1 cellular context compared by ENCODE assay signal in genomic region chr15:72474912-72475601, GRCh38.
TF ChIP-seq lines count a peak whose summit lies in the region.

No MANE protein-coding gene starts in this region.

TF ChIP-seq in GM23338, 12 proteins besides CTCF, POLR2A, EP300 and RAD21 (continued from another document):
- TF ChIP-seq REST (IDR thresholded peaks at IDR 0.05; ENCODE audit: unreplicated experiment) (no peak), ETS1 (IDR thresholded peaks at IDR 0.05) (no peak), ZNF114 (CRISPR knock-in tag; IDR thresholded peaks at IDR 0.05) (no peak), POLR2AphosphoS5 (IDR thresholded peaks at IDR 0.05; ENCODE audit: low read depth) (no peak), ZNF462 (CRISPR knock-in tag; IDR thresholded peaks at IDR 0.05) (no peak), CREB1 (CRISPR knock-in tag; IDR thresholded peaks at IDR 0.05; ENCODE audit: low read depth) (no peak), NANOG (IDR thresholded peaks at IDR 0.05; ENCODE audit: borderline replicate concordance) (no peak), JUNB (IDR thresholded peaks at IDR 0.05; ENCODE audit: unreplicated experiment) (no peak), EZH2 (IDR thresholded peaks at IDR 0.05; ENCODE audit: low read depth, unreplicated experiment) (no peak)
